Comparison of ENCODE assay signal across 4 cellular contexts in genomic region chr1:34732831-34733230, GRCh38. TPM values are rescaled to one million over a fixed set of nuclear protein-coding genes. Genes with fewer than 3 reads are reported as not detected.
"Had no signal": no experiment of that assay in that cellular context is flagged by ENCODE, and none has a peak within 500 bp of the region (broad histone marks: within the 10 kb centered on the region; RNA-seq: fewer than 3 reads in every experiment).

No MANE protein-coding gene starts in this region.

RNA-seq across cellular contexts. Expression of gene GJB5, which starts 22.0 kb away (rescaled TPM):
- total RNA-seq: LHCN-M2, M059J, NCI-H460 had no signal

RNA-seq across cellular contexts. Expression of gene GJB4, which starts 26.7 kb away (rescaled TPM):
- total RNA-seq: LHCN-M2, M059J, NCI-H460 had no signal

RNA-seq across cellular contexts. Expression of gene GJB3, which starts 48.2 kb away (rescaled TPM):
- total RNA-seq: LHCN-M2, NCI-H460 had no signal

RNA-seq across cellular contexts. Expression of gene GJA4, which starts 60.0 kb away (rescaled TPM):
- total RNA-seq: LHCN-M2, M059J, MCF 10A, NCI-H460 had no signal
